20 cellular contexts compared by ENCODE assay signal in the genomic region with DNA sequence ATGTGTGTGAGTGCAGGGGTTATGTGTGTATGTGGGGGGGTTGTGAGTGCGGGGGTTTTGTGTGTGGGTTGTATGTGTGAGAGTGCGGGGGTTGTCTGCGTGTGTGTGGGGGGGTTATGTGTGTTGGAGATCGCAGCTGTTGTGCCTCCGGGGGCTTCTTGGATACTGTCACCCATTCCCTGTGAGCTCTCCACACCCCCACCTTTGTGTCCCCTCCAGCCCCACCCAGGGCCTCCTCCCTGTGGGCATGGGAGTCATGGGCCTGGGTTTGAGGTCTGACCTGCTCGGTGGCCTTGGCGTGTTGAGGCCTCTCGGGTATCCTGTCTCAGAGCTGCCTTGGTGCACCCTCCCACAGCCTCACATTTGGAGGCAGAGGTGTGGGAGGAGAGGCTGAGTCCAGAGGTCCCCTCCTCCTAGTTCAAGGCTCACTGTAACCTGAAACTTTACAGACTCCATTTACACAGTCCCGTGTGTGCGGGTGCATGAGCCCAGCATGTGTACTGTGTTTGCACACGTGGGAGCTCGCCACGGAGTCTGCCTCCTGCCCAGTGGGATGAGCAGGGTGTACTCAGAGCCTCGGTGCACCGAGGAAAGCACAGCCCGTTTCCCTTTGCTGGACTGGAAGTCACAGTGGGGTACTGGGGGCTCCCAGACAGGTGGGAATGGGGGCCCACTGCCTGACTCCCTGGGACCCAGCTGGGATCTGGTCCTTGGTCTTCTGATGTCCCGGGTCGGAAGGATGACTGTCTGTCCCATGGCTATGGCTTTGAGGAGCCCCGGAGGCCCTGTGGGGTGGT. TPM values are rescaled to one million over a fixed set of nuclear protein-coding genes. Genes with fewer than 3 reads are reported as not detected.
A peak's percentile ranks its signal among the peaks of the same experiment; 100 is the strongest.
DNase-seq lines count a peak whose midpoint lies in the region; ATAC-seq and TF ChIP-seq lines count a peak whose summit lies in the region.
"Had no signal": no experiment of that assay in that cellular context is flagged by ENCODE, and none has a peak within 500 bp of the region (broad histone marks: within the 10 kb centered on the region; RNA-seq: fewer than 3 reads in every experiment).

No MANE protein-coding gene starts in this region.

- peaks cover 43% of the 10 kb centered on the region for H3K4me1 Mint-ChIP-seq in stimulated activated effector memory CD8-positive, alpha-beta T cell treated with anti-CD3 and anti-CD28 coated beads, Interleukin-12 subunit alpha, Interleukin-12 subunit beta, amount 100 ng/mL, for 72 hours
- peaks cover 12 to 28% of the 10 kb centered on the region in 2 donors for H3K4me1 Mint-ChIP-seq in natural killer cell
- H3K4me1 Mint-ChIP-seq in activated naive CD4-positive, alpha-beta T cell treated with anti-CD3 and anti-CD28 coated beads, Interleukin-2, amount 10 ng/mL, durations not matched to agents 7 days and 5 days = no peaks in the 10 kb centered on the region

- no peak overlapping the region for H3K27ac Mint-ChIP-seq in stimulated activated effector memory CD8-positive, alpha-beta T cell treated with anti-CD3 and anti-CD28 coated beads, Interleukin-12 subunit alpha, Interleukin-12 subunit beta, amount 100 ng/mL, for 72 hours
- H3K27ac Mint-ChIP-seq in natural killer cell = no peak overlapping the region
- H3K27ac Mint-ChIP-seq in activated naive CD4-positive, alpha-beta T cell treated with anti-CD3 and anti-CD28 coated beads, Interleukin-2, amount 10 ng/mL, durations not matched to agents 7 days and 5 days = no peak overlapping the region

- no peak overlapping the region for H3K4me3 ChIP-seq in liver (ENCODE audit: low read depth in 1 of 3, low read length in 3 of 3)
- H3K4me3 ChIP-seq: heart right ventricle, lung, PC-9, upper lobe of left lung had no signal

- ATAC-seq in stimulated activated effector memory CD8-positive, alpha-beta T cell treated with anti-CD3 and anti-CD28 coated beads, Interleukin-12 subunit alpha, Interleukin-12 subunit beta, amount 100 ng/mL, for 72 hours = peak; percentile 33
- ATAC-seq in natural killer cell = no peak
- ATAC-seq: heart right ventricle; stimulated activated naive CD8-positive, alpha-beta T cell treated with anti-CD3 and anti-CD28 coated beads, Interleukin-15, Interleukin-2, amounts not matched to agents 100 U/mL and 50 U/mL, for 24 hours; T-helper 17 cell had no signal

- intact Hi-C loops in natural killer cell (cut with micrococcal nuclease) = no loop called here

- WGBS in liver = 56% methylated on average over 19 of the region's 19 CpGs

- H3K9ac ChIP-seq in liver (ENCODE audit: low read depth in 1 of 2, low read length in 2 of 2) = peak overlapping the region in 1 of 2 donors; percentile 52

- no peaks in the 10 kb centered on the region for H3K9me3 ChIP-seq in liver (ENCODE audit: control insufficient read depth in 4 of 4, low read length in 3 of 4)
- H3K9me3 ChIP-seq: breast epithelium, heart right ventricle, upper lobe of left lung had no signal

- no peaks in the 10 kb centered on the region for H3K36me3 ChIP-seq in liver (ENCODE audit: control insufficient read depth in 4 of 4, insufficient read depth in 3 of 4, low read depth in 1 of 4, low read length in 3 of 4)
- H3K36me3 ChIP-seq: breast epithelium, heart right ventricle, upper lobe of left lung had no signal

- TF ChIP-seq RAD21 in liver (IDR thresholded peaks at IDR 0.05) = no peak

- no peaks in the 10 kb centered on the region for H3K27me3 ChIP-seq in liver (ENCODE audit: control insufficient read depth in 4 of 4, insufficient read depth in 4 of 4, low read length in 3 of 4)
- H3K27me3 ChIP-seq: breast epithelium, heart right ventricle, upper lobe of left lung had no signal

- H3K4me3 Mint-ChIP-seq in stimulated activated effector memory CD8-positive, alpha-beta T cell treated with anti-CD3 and anti-CD28 coated beads, Interleukin-12 subunit alpha, Interleukin-12 subunit beta, amount 100 ng/mL, for 72 hours = no peak overlapping the region
- H3K4me3 Mint-ChIP-seq in natural killer cell = no peak overlapping the region
- no peak overlapping the region for H3K4me3 Mint-ChIP-seq in activated naive CD4-positive, alpha-beta T cell treated with anti-CD3 and anti-CD28 coated beads, Interleukin-2, amount 10 ng/mL, durations not matched to agents 7 days and 5 days
- H3K4me3 Mint-ChIP-seq: T-helper 17 cell had no signal

- TF ChIP-seq CTCF in liver (IDR thresholded peaks at IDR 0.05; ENCODE audit: low read depth, low read length, missing input control) = no peak
- no peak for TF ChIP-seq CTCF in natural killer cell (IDR thresholded peaks at IDR 0.05)

- CTCF ChIA-PET in activated naive CD4-positive, alpha-beta T cell treated with anti-CD3 and anti-CD28 coated beads, Interleukin-2, amount 10 ng/mL, durations not matched to agents 7 days and 5 days (lab: Charles Lee) = no interaction called here

- H3K27ac ChIP-seq in liver (ENCODE audit: low read depth in 1 of 2, low read length in 2 of 2) = peak overlapping the region; percentile 92 to 98
- H3K27ac ChIP-seq: PC-9 had no signal

- no peaks in the 10 kb centered on the region for H3K36me3 Mint-ChIP-seq in stimulated activated effector memory CD8-positive, alpha-beta T cell treated with anti-CD3 and anti-CD28 coated beads, Interleukin-12 subunit alpha, Interleukin-12 subunit beta, amount 100 ng/mL, for 72 hours
- H3K36me3 Mint-ChIP-seq in natural killer cell = no peaks in the 10 kb centered on the region
- no peaks in the 10 kb centered on the region for H3K36me3 Mint-ChIP-seq in activated naive CD4-positive, alpha-beta T cell treated with anti-CD3 and anti-CD28 coated beads, Interleukin-2, amount 10 ng/mL, durations not matched to agents 7 days and 5 days

- no peaks in the 10 kb centered on the region for H3K9me3 Mint-ChIP-seq in stimulated activated effector memory CD8-positive, alpha-beta T cell treated with anti-CD3 and anti-CD28 coated beads, Interleukin-12 subunit alpha, Interleukin-12 subunit beta, amount 100 ng/mL, for 72 hours
- no peaks in the 10 kb centered on the region for H3K9me3 Mint-ChIP-seq in natural killer cell
- no peaks in the 10 kb centered on the region for H3K9me3 Mint-ChIP-seq in activated naive CD4-positive, alpha-beta T cell treated with anti-CD3 and anti-CD28 coated beads, Interleukin-2, amount 10 ng/mL, durations not matched to agents 7 days and 5 days

- DNase-seq in NAMALWA (ENCODE audit: low spot score) = peak; percentile 17
- peak; percentile 26 for DNase-seq in UCSD-AML1 (lab: John Stamatoyannopoulos, UW; ENCODE audit: unreplicated experiment)
- no peak for DNase-seq in stimulated activated effector memory CD8-positive, alpha-beta T cell treated with anti-CD3 and anti-CD28 coated beads, Interleukin-12 subunit alpha, Interleukin-12 subunit beta, amount 100 ng/mL, for 72 hours (ENCODE audit: low spot score in 2 of 2)
- no peak for DNase-seq in natural killer cell
- DNase-seq in NCI-H2029 (lab: John Stamatoyannopoulos, UW) = no peak
- no peak for DNase-seq in activated naive CD4-positive, alpha-beta T cell treated with anti-CD3 and anti-CD28 coated beads, Interleukin-2, amount 10 ng/mL, durations not matched to agents 7 days and 5 days
- DNase-seq: activated CD4-positive, alpha-beta T cell treated with anti-CD3 and anti-CD28 coated beads, Interleukin-2, amount 50 U/mL, for 4 hours; activated gamma-delta T cell; DND-41; heart right ventricle; NCI-H1417 treated with DMSO at 0.1 percent for 48 hours; PC-9; small intestine; stimulated activated CD4-positive, alpha-beta T cell treated with anti-CD3 and anti-CD28 coated beads, Interleukin-2, amount 100 ng/mL, for 48 hours; stimulated activated naive CD8-positive, alpha-beta T cell treated with anti-CD3 and anti-CD28 coated beads, Interleukin-15, Interleukin-2, amounts not matched to agents 100 U/mL and 50 U/mL, for 24 hours; T-helper 17 cell had no signal

- peaks cover 62 to 99% (median 81%) of the 10 kb centered on the region in 4 donors for H3K4me1 ChIP-seq in liver (ENCODE audit: control insufficient read depth in 4 of 4, insufficient read depth in 4 of 4, low read length in 3 of 4)

- H3K27me3 Mint-ChIP-seq in natural killer cell (ENCODE audit: low read depth in 2 of 2) = no peaks in the 10 kb centered on the region
- H3K27me3 Mint-ChIP-seq in activated naive CD4-positive, alpha-beta T cell treated with anti-CD3 and anti-CD28 coated beads, Interleukin-2, amount 10 ng/mL, durations not matched to agents 7 days and 5 days = no peaks in the 10 kb centered on the region
- H3K27me3 Mint-ChIP-seq: T-helper 17 cell had no signal

TF ChIP-seq in liver, 16 proteins besides CTCF, POLR2A, EP300 and RAD21 (continues in another document):
- TF ChIP-seq HNF4A (conservative IDR thresholded peaks at IDR 0.05) (peak; percentile 66 to 76), HNF4G (IDR thresholded peaks at IDR 0.05) (no peak), NR2F2 (IDR thresholded peaks at IDR 0.05) (no peak), FOXA1 (IDR thresholded peaks at IDR 0.05) (no peak), GABPA (IDR thresholded peaks at IDR 0.05 in 1 of 2, conservative IDR thresholded peaks at IDR 0.05 in 1 of 2) (no peak), EGR1 (IDR thresholded peaks at IDR 0.05; ENCODE audit: low read depth in 2 of 2) (no peak), FOXA2 (IDR thresholded peaks at IDR 0.05) (peak; percentile 14), SP1 (IDR thresholded peaks at IDR 0.05) (no peak), JUND (IDR thresholded peaks at IDR 0.05) (no peak)
- TF ChIP-seq, protein P1, sequence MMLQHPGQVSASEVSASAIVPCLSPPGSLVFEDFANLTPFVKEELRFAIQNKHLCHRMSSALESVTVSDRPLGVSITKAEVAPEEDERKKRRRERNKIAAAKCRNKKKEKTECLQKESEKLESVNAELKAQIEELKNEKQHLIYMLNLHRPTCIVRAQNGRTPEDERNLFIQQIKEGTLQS (IDR thresholded peaks at IDR 0.05) = no peak
- TF ChIP-seq, protein P2, sequence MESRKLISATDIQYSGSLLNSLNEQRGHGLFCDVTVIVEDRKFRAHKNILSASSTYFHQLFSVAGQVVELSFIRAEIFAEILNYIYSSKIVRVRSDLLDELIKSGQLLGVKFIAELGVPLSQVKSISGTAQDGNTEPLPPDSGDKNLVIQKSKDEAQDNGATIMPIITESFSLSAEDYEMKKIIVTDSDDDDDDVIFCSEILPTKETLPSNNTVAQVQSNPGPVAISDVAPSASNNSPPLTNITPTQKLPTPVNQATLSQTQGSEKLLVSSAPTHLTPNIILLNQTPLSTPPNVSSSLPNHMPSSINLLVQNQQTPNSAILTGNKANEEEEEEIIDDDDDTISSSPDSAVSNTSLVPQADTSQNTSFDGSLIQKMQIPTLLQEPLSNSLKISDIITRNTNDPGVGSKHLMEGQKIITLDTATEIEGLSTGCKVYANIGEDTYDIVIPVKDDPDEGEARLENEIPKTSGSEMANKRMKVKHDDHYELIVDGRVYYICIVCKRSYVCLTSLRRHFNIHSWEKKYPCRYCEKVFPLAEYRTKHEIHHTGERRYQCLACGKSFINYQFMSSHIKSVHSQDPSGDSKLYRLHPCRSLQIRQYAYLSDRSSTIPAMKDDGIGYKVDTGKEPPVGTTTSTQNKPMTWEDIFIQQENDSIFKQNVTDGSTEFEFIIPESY (IDR thresholded peaks at IDR 0.05) = no peak

RNA-seq across cellular contexts. Expression of gene RXRA, which starts 43.4 kb away (rescaled TPM):
- total RNA-seq in liver (100 to 1,000 TPM in 1 of 2 donors, 10 to 100 TPM in 1; 41.5 to 116 TPM), natural killer cell (10 to 100 TPM; 30.9 to 64.1 (median 42.2) TPM)
- 100 to 1,000 TPM in 1 of 2 donors, 10 to 100 TPM in 1; 46.8 to 101 TPM for polyA plus RNA-seq in liver

Comparison
In these comparisons a context has a peak if more than half of its experiments do, and no peak if none do; other contexts are left out.
1. DNase-seq: peak in NAMALWA (single experiment) and UCSD-AML1 (single experiment); none in stimulated activated effector memory CD8-positive, alpha-beta T cell treated with anti-CD3 and anti-CD28 coated beads, Interleukin-12 subunit alpha, Interleukin-12 subunit beta, amount 100 ng/mL, for 72 hours (0 of 2), natural killer cell (single experiment), NCI-H2029 (single experiment) and activated naive CD4-positive, alpha-beta T cell treated with anti-CD3 and anti-CD28 coated beads, Interleukin-2, amount 10 ng/mL, durations not matched to agents 7 days and 5 days (single experiment).